In genomic region chr18:1653873-1654272, GRCh38 we compare ENCODE assay signal across 27 cellular contexts.
"Had no signal": no experiment of that assay in that cellular context is flagged by ENCODE, and none has a peak within 500 bp of the region (broad histone marks: within the 10 kb centered on the region; RNA-seq: fewer than 3 reads in every experiment).

No MANE protein-coding gene starts in this region.

- H3K4me3 ChIP-seq: coronary artery, dorsolateral prefrontal cortex, esophagus muscularis mucosa, gastrocnemius medialis had no signal

- H3K27ac ChIP-seq: brain microvascular endothelial cell, coronary artery, dorsolateral prefrontal cortex, esophagus muscularis mucosa, foreskin keratinocyte, gastrocnemius medialis had no signal

- H3K27me3 ChIP-seq: brain microvascular endothelial cell, esophagus muscularis mucosa, foreskin keratinocyte, gastrocnemius medialis had no signal

- FAIRE-seq: astrocyte, bronchial epithelial cell had no signal

- H3K36me3 ChIP-seq: brain microvascular endothelial cell, esophagus muscularis mucosa, gastrocnemius medialis had no signal

- H3K9me3 ChIP-seq: esophagus muscularis mucosa, gastrocnemius medialis had no signal

- DNase-seq: activated CD4-positive, alpha-beta memory T cell treated with anti-CD3 and anti-CD28 coated beads for 36 hours; activated CD4-positive, alpha-beta T cell treated with anti-CD3 and anti-CD28 coated beads for 36 hours; activated CD4-positive, alpha-beta T cell treated with anti-CD3 and anti-CD28 coated beads, Interleukin-2, amount 10 ng/mL, durations not matched to agents 24 days and 14 days; activated CD4-positive, CD25-positive, alpha-beta regulatory T cell; activated CD4-positive, CD25-positive, alpha-beta regulatory T cell treated with anti-CD3 and anti-CD28 coated beads, Interleukin-2, amount 50 U/mL, for 72 hours; activated CD8-positive, alpha-beta memory T cell treated with anti-CD3 and anti-CD28 coated beads, Interleukin-2, amount 10 ng/mL, durations not matched to agents 7 days and 5 days; activated CD8-positive, alpha-beta memory T cell treated with anti-CD3 and anti-CD28 coated beads, Interleukin-2, amount 50 U/mL, for 4 hours; activated CD8-positive, alpha-beta T cell treated with anti-CD3 and anti-CD28 coated beads, Interleukin-2, amount 10 ng/mL, durations not matched to agents 7 days and 5 days; activated effector memory CD4-positive, alpha-beta T cell treated with anti-CD3 and anti-CD28 coated beads, Interleukin-2, amount 50 U/mL, for 16 hours; activated naive CD4-positive, alpha-beta T cell treated with anti-CD3 and anti-CD28 coated beads for 36 hours; activated naive CD8-positive, alpha-beta T cell treated with anti-CD3 and anti-CD28 coated beads, Interleukin-2, amount 10 ng/mL, durations not matched to agents 7 days and 5 days; activated T-cell treated with anti-CD3 and anti-CD28 coated beads, Interleukin-2, amount 50 U/mL, for 1 hour; activated T-cell treated with anti-CD3 and anti-CD28 coated beads, Interleukin-2, amount 50 U/mL, for 48 hours; amniotic stem cell; anterior cingulate cortex; brain microvascular endothelial cell; dorsolateral prefrontal cortex; effector memory CD4-positive, alpha-beta T cell; erythroblast; foreskin keratinocyte; gastrocnemius medialis; glutamatergic neuron; T-helper 2 cell had no signal

- ATAC-seq: activated CD4-positive, alpha-beta T cell treated with anti-CD3 and anti-CD28 coated beads for 36 hours; activated CD8-positive, alpha-beta memory T cell treated with anti-CD3 and anti-CD28 coated beads, Interleukin-2, amount 10 ng/mL, durations not matched to agents 7 days and 5 days; activated CD8-positive, alpha-beta T cell treated with anti-CD3 and anti-CD28 coated beads, Interleukin-2, amount 10 ng/mL, durations not matched to agents 7 days and 5 days; foreskin keratinocyte; gastrocnemius medialis had no signal

- H3K4me1 ChIP-seq: esophagus muscularis mucosa, foreskin keratinocyte, gastrocnemius medialis had no signal
